In genomic region chrX:28487818-28488217, GRCh38 we compare ENCODE assay signal across 19 cellular contexts.
DNase-seq lines count a peak whose midpoint lies in the region; ATAC-seq, FAIRE-seq and TF ChIP-seq lines count a peak whose summit lies in the region.
"Had no signal": no experiment of that assay in that cellular context is flagged by ENCODE, and none has a peak within 500 bp of the region (broad histone marks: within the 10 kb centered on the region; RNA-seq: fewer than 3 reads in every experiment).

No MANE protein-coding gene starts in this region.

- TF ChIP-seq RAD21 in GM12878 (IDR thresholded peaks at IDR 0.05; ENCODE audit: insufficient read depth, low read depth, low read length) = no peak

- no peak overlapping the region for H3K4me3 ChIP-seq in GM12878
- H3K4me3 ChIP-seq in lower leg skin (ENCODE audit: low read depth, poor library complexity, severe bottlenecking) = no peak overlapping the region
- H3K4me3 ChIP-seq: BLaER1 treated with 17β-estradiol and CSF1 and Interleukin-3, amounts not matched to agents 10 nM and 100 nM; GM23338 had no signal

- H3K9me3 Mint-ChIP-seq in activated naive CD4-positive, alpha-beta T cell treated with anti-CD3 and anti-CD28 coated beads, Interleukin-2, amount 10 ng/mL, durations not matched to agents 7 days and 5 days = peaks cover 2% of the 10 kb centered on the region
- H3K9me3 Mint-ChIP-seq in stimulated activated naive CD8-positive, alpha-beta T cell treated with anti-CD3 and anti-CD28 coated beads, Interleukin-15, amount 100 ng/mL, for 72 hours = no peaks in the 10 kb centered on the region
- H3K9me3 Mint-ChIP-seq: GM23338 had no signal

- no peak for TF ChIP-seq CTCF in GM12878 (IDR thresholded peaks at IDR 0.05 in 2 of 3, conservative IDR thresholded peaks at IDR 0.05 in 1 of 3; ENCODE audit: control insufficient read depth in 2 of 3, extremely low read depth in 1 of 3, insufficient read depth in 1 of 3, low read depth in 3 of 3, low read length in 3 of 3)
- no peak for TF ChIP-seq CTCF in lower leg skin (IDR thresholded peaks at IDR 0.05)

- H3K27me3 ChIP-seq in GM12878 (replicated peaks in 1 of 2; ENCODE audit: control insufficient read depth in 2 of 2, insufficient read depth in 2 of 2, low read length in 1 of 2) = no peaks in the 10 kb centered on the region
- H3K27me3 ChIP-seq: BLaER1 treated with 17β-estradiol and CSF1 and Interleukin-3, amounts not matched to agents 10 nM and 100 nM had no signal

- CTCF ChIA-PET in activated naive CD4-positive, alpha-beta T cell treated with anti-CD3 and anti-CD28 coated beads, Interleukin-2, amount 10 ng/mL, durations not matched to agents 7 days and 5 days (lab: Charles Lee) = no interaction called here
- CTCF ChIA-PET in GM12878 (lab: Yijun Ruan, JAX) = no interaction called here

- intact Hi-C loops in GM12878 (cut with micrococcal nuclease; ENCODE audit: unreplicated experiment) = no loop called here
- intact Hi-C loops in lower leg skin (cut with DNase I; ENCODE audit: low total_unique reads) = no loop called here

- SMC1A ChIA-PET in GM12878 (lab: Charles Lee; ENCODE audit: uncharacterized antibody, unreplicated experiment) = interaction anchor here (0.7 kb wide), 1 partner anchor 12 kb away, joined by 3 read pairs; no protein-coding TSS in a partner anchor

- BruUV-seq in GM12878 (replicated peaks; lab: Mats Ljungman, UMichigan) = no TSS peak

- no peaks in the 10 kb centered on the region for H4K20me1 ChIP-seq in GM12878 (ENCODE audit: control insufficient read depth, insufficient read depth)
- H4K20me1 ChIP-seq: BLaER1 treated with 17β-estradiol and CSF1 and Interleukin-3, amounts not matched to agents 10 nM and 100 nM had no signal

- H3K27me3 Mint-ChIP-seq in activated naive CD4-positive, alpha-beta T cell treated with anti-CD3 and anti-CD28 coated beads, Interleukin-2, amount 10 ng/mL, durations not matched to agents 7 days and 5 days = no peaks in the 10 kb centered on the region
- H3K27me3 Mint-ChIP-seq in stimulated activated naive CD8-positive, alpha-beta T cell treated with anti-CD3 and anti-CD28 coated beads, Interleukin-15, amount 100 ng/mL, for 72 hours = no peaks in the 10 kb centered on the region
- H3K27me3 Mint-ChIP-seq: B cell had no signal

- no peak for FAIRE-seq in GM12878 (lab: Jason Lieb, UNC)
- FAIRE-seq: H54 had no signal

- POLR2A ChIA-PET in GM12878 (lab: Charles Lee) = no interaction called here

- no peaks in the 10 kb centered on the region for H3K79me2 ChIP-seq in GM12878 (ENCODE audit: control insufficient read depth, insufficient read depth, low read length)

- H3K36me3 ChIP-seq in GM12878 (ENCODE audit: control insufficient read depth in 2 of 2, insufficient read depth in 2 of 2, low read length in 1 of 2) = no peaks in the 10 kb centered on the region
- H3K36me3 ChIP-seq: BLaER1 treated with 17β-estradiol and CSF1 and Interleukin-3, amounts not matched to agents 10 nM and 100 nM had no signal

- peak overlapping the region; percentile 35 for H3K27ac Mint-ChIP-seq in activated naive CD4-positive, alpha-beta T cell treated with anti-CD3 and anti-CD28 coated beads, Interleukin-2, amount 10 ng/mL, durations not matched to agents 7 days and 5 days
- H3K27ac Mint-ChIP-seq in stimulated activated naive CD8-positive, alpha-beta T cell treated with anti-CD3 and anti-CD28 coated beads, Interleukin-15, amount 100 ng/mL, for 72 hours = peak overlapping the region in 1 of 2 donors; percentile 50
- H3K27ac Mint-ChIP-seq: B cell; CD8-positive, alpha-beta T cell; GM23338 had no signal

- in situ Hi-C loops in GM12878 (cut with MboI) = no loop called here

- RAD21 ChIA-PET in GM12878 (lab: Charles Lee; ENCODE audit: unreplicated experiment) = no interaction called here

- H3K36me3 Mint-ChIP-seq in activated naive CD4-positive, alpha-beta T cell treated with anti-CD3 and anti-CD28 coated beads, Interleukin-2, amount 10 ng/mL, durations not matched to agents 7 days and 5 days = no peaks in the 10 kb centered on the region
- H3K36me3 Mint-ChIP-seq: CD8-positive, alpha-beta T cell had no signal

- WGBS in GM12878 (ENCODE audit: insufficient coverage, insufficient replicate concordance, low lambda C conversion rate, missing lambda C conversion rate) = 34% methylated on average over 3 of the region's 3 CpGs
- WGBS in lower leg skin, 2 donors = 89 to 95% methylated on average over 3 of the region's 3 CpGs

- no peak for TF ChIP-seq POLR2A in GM12878 (IDR thresholded peaks at IDR 0.05; ENCODE audit: low read depth, low read length)
- no peak for TF ChIP-seq POLR2A in lower leg skin (IDR thresholded peaks at IDR 0.05)

- no peak overlapping the region for H3K9ac ChIP-seq in GM12878 (ENCODE audit: control insufficient read depth, insufficient read depth, low read length)
- H3K9ac ChIP-seq: BLaER1 treated with 17β-estradiol and CSF1 and Interleukin-3, amounts not matched to agents 10 nM and 100 nM had no signal

- no peak for TF ChIP-seq EP300 in GM12878 (IDR thresholded peaks at IDR 0.05; ENCODE audit: borderline replicate concordance in 1 of 2, control insufficient read depth in 1 of 2, low read depth in 2 of 2, low read length in 2 of 2)

- no peaks in the 10 kb centered on the region for H3K4me1 ChIP-seq in GM12878 (ENCODE audit: control insufficient read depth, insufficient read depth, low read length)

- no peaks in the 10 kb centered on the region for H3K9me3 ChIP-seq in GM12878 (replicated peaks; ENCODE audit: control insufficient read depth, insufficient read depth, low read length)

- no peaks in the 10 kb centered on the region for H3K4me1 Mint-ChIP-seq in activated naive CD4-positive, alpha-beta T cell treated with anti-CD3 and anti-CD28 coated beads, Interleukin-2, amount 10 ng/mL, durations not matched to agents 7 days and 5 days
- H3K4me1 Mint-ChIP-seq in stimulated activated naive CD8-positive, alpha-beta T cell treated with anti-CD3 and anti-CD28 coated beads, Interleukin-15, amount 100 ng/mL, for 72 hours = no peaks in the 10 kb centered on the region
- H3K4me1 Mint-ChIP-seq: B cell had no signal

- no peak overlapping the region for H3K4me2 ChIP-seq in GM12878 (ENCODE audit: control insufficient read depth, insufficient read depth)
- H3K4me2 ChIP-seq: BLaER1 treated with 17β-estradiol and CSF1 and Interleukin-3, amounts not matched to agents 10 nM and 100 nM; GM23338 had no signal

- no peak overlapping the region for H2AFZ ChIP-seq in GM12878 (ENCODE audit: control insufficient read depth, low read depth, low read length)
- H2AFZ ChIP-seq: GM23338 had no signal

- peak; percentile 75 for ATAC-seq in GM18861 (IDR thresholded peaks at IDR 0.05; ENCODE audit: unreplicated experiment)
- peak; percentile 71 for ATAC-seq in HG02870 (IDR thresholded peaks at IDR 0.05; ENCODE audit: unreplicated experiment)
- ATAC-seq in GM12878 = peak; percentile 63
- no peak for ATAC-seq in stimulated activated naive CD8-positive, alpha-beta T cell treated with anti-CD3 and anti-CD28 coated beads, Interleukin-15, amount 100 ng/mL, for 72 hours
- no peak for ATAC-seq in GM21786 (IDR thresholded peaks at IDR 0.05; ENCODE audit: unreplicated experiment)
- ATAC-seq: CD8-positive, alpha-beta T cell; GM23338 had no signal

- no peak for DNase-seq in activated naive CD4-positive, alpha-beta T cell treated with anti-CD3 and anti-CD28 coated beads, Interleukin-2, amount 10 ng/mL, durations not matched to agents 7 days and 5 days
- DNase-seq in activated naive CD4-positive, alpha-beta T cell treated with anti-CD3 and anti-CD28 coated beads, Interleukin-2, amount 50 U/mL, for 16 hours = no peak
- DNase-seq in GM12878 (ENCODE audit: low read depth, low spot score) = no peak
- DNase-seq in stimulated activated naive CD8-positive, alpha-beta T cell treated with anti-CD3 and anti-CD28 coated beads, Interleukin-15, amount 100 ng/mL, for 72 hours = no peak
- no peak for DNase-seq in lower leg skin (ENCODE audit: low spot score in 2 of 2)
- DNase-seq: Calu3; CD8-positive, alpha-beta T cell; DMS79 treated with DMSO at 0.1 percent for 48 hours; HCEC 1CT; Kasumi-1; KG1 had no signal

- H3K27ac ChIP-seq in GM12878 (ENCODE audit: control insufficient read depth, insufficient read depth) = no peak overlapping the region
- H3K27ac ChIP-seq: 22Rv1; BLaER1 treated with 17β-estradiol and CSF1 and Interleukin-3, amounts not matched to agents 10 nM and 100 nM had no signal

- H3K4me3 Mint-ChIP-seq in activated naive CD4-positive, alpha-beta T cell treated with anti-CD3 and anti-CD28 coated beads, Interleukin-2, amount 10 ng/mL, durations not matched to agents 7 days and 5 days = no peak overlapping the region
- H3K4me3 Mint-ChIP-seq in stimulated activated naive CD8-positive, alpha-beta T cell treated with anti-CD3 and anti-CD28 coated beads, Interleukin-15, amount 100 ng/mL, for 72 hours = no peak overlapping the region
- H3K4me3 Mint-ChIP-seq: B cell; CD8-positive, alpha-beta T cell; GM23338 had no signal

TF ChIP-seq in GM12878, 131 proteins besides CTCF, POLR2A, EP300 and RAD21:
- TF ChIP-seq RUNX3 (IDR thresholded peaks at IDR 0.05; ENCODE audit: low read length) (peak; percentile 29; the same call in 1 of the 2 replicates), BHLHE40 (IDR thresholded peaks at IDR 0.05; ENCODE audit: borderline replicate concordance in 1 of 2, low read depth in 2 of 2, low read length in 1 of 2) (0 out of 4 replicates have a peak, but pooled peaks of 1 of the 2 experiments have one; percentile 23), JUNB (IDR thresholded peaks at IDR 0.05) (peak; percentile 75), IRF4 (IDR thresholded peaks at IDR 0.05; ENCODE audit: low read depth, low read length) (peak; percentile 43; the same call in 1 of the 2 replicates), PKNOX1 (IDR thresholded peaks at IDR 0.05) (no peak), TCF7 (IDR thresholded peaks at IDR 0.05; ENCODE audit: borderline replicate concordance) (no peak), NFIC (IDR thresholded peaks at IDR 0.05; ENCODE audit: low read depth, low read length) (no peak)
TF ChIP-seq in GM12878: peak in this region for 4.

Comparison
In these comparisons a context has a peak if more than half of its experiments do, and no peak if none do; other contexts are left out.
1. ATAC-seq: peak in GM18861 (single experiment), HG02870 (single experiment) and GM12878 (single experiment); none in stimulated activated naive CD8-positive, alpha-beta T cell treated with anti-CD3 and anti-CD28 coated beads, Interleukin-15, amount 100 ng/mL, for 72 hours (single experiment) and GM21786 (single experiment).